ENCODE assay signal across 10 cellular contexts in the genomic region with DNA sequence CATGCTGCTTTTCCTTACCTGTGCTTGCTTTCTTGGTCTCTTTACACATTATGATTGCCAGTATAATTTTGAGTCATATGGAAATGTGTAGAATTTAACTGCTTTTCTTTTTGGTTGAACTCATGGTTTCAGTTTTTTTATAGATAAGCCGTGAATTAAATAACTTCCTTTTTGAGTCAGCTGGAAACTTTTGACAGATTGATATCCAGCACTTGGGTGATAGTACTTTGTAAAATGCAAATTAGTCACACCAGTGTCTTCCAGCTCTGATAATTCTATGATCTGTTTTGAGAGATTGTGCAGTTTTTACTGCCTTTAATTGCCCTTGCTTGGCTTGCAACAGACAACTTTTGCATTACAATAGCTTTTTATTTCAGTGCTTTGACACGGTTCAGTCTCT.
DNase-seq lines count a peak whose midpoint lies in the region; ATAC-seq and TF ChIP-seq lines count a peak whose summit lies in the region.
"Had no signal": no experiment of that assay in that cellular context is flagged by ENCODE, and none has a peak within 500 bp of the region (broad histone marks: within the 10 kb centered on the region; RNA-seq: fewer than 3 reads in every experiment).

No MANE protein-coding gene starts in this region.

- H3K4me3 ChIP-seq in GM23338 (no peak overlapping the region), uterus (no peak overlapping the region), trophoblast cell (ENCODE audit: low read depth, low read length) (no peak overlapping the region)

- no peak overlapping the region for H4K91ac ChIP-seq in trophoblast cell (ENCODE audit: low read depth, low read length)

- H3K9me3 Mint-ChIP-seq in natural killer cell: no peaks in the 10 kb centered on the region
- H3K9me3 Mint-ChIP-seq in GM23338: no peaks in the 10 kb centered on the region

- H3K27ac Mint-ChIP-seq in natural killer cell: peak overlapping the region; percentile 68 to 78
- H3K27ac Mint-ChIP-seq in GM23338: no peak overlapping the region

- no peak overlapping the region for H3K4ac ChIP-seq in trophoblast cell (ENCODE audit: low read depth, low read length)

- H3K4me1 ChIP-seq in GM23338 (ENCODE audit: insufficient read depth): peaks cover 25% of the 10 kb centered on the region
- no peaks in the 10 kb centered on the region for H3K4me1 ChIP-seq in uterus
- H3K4me1 ChIP-seq in trophoblast cell (ENCODE audit: control insufficient read depth in 1 of 2, insufficient read depth in 2 of 2, low read length in 2 of 2): no peaks in the 10 kb centered on the region

- H2BK12ac ChIP-seq in trophoblast cell (ENCODE audit: low read length): no peak overlapping the region

- H3K4me2 ChIP-seq in GM23338: no peak overlapping the region
- no peak overlapping the region for H3K4me2 ChIP-seq in trophoblast cell (ENCODE audit: low read length)

- no peaks in the 10 kb centered on the region for H3K9me3 ChIP-seq in uterus
- no peaks in the 10 kb centered on the region for H3K9me3 ChIP-seq in trophoblast cell (ENCODE audit: insufficient read depth, low read depth, low read length)

- H4K8ac ChIP-seq in trophoblast cell (ENCODE audit: low read depth, low read length): no peak overlapping the region

- WGBS in trophoblast cell (ENCODE audit: extremely low coverage, insufficient coverage, insufficient read length): no CpG with 5 or more reads among the region's 2 CpGs

- H4K20me1 ChIP-seq in GM23338 (replicated peaks; ENCODE audit: insufficient read depth): no peaks in the 10 kb centered on the region

- H2AK5ac ChIP-seq in trophoblast cell (ENCODE audit: low read length): no peak overlapping the region

- no peaks in the 10 kb centered on the region for H3F3A ChIP-seq in GM23338 (replicated peaks; ENCODE audit: low read depth)

- peaks cover 6% of the 10 kb centered on the region for H3K36me3 Mint-ChIP-seq in natural killer cell
- H3K36me3 Mint-ChIP-seq in GM23338 (ENCODE audit: low read depth): no peaks in the 10 kb centered on the region

- H2AFZ ChIP-seq in GM23338 (no peak overlapping the region), trophoblast cell (ENCODE audit: insufficient read depth, low read length, poor library complexity) (no peak overlapping the region)

- no peak overlapping the region for H2BK5ac ChIP-seq in trophoblast cell (ENCODE audit: low read depth, low read length, poor library complexity)

- DNase-seq in NCI-H526 (lab: John Stamatoyannopoulos, UW) (peak; percentile 31 to 66), natural killer cell (no peak), GM23338 (ENCODE audit: low spot score) (no peak), uterus (no peak), trophoblast cell (no peak), AG20443 (ENCODE audit: low spot score) (no peak)
- DNase-seq: PC-3 had no signal

- TF ChIP-seq CTCF in natural killer cell (IDR thresholded peaks at IDR 0.05): no peak
- no peak for TF ChIP-seq CTCF in GM23338 (conservative IDR thresholded peaks at IDR 0.05; ENCODE audit: low read depth in 2 of 2)
- no peak for TF ChIP-seq CTCF in uterus (IDR thresholded peaks at IDR 0.05)

- H3K27me3 Mint-ChIP-seq in natural killer cell (ENCODE audit: low read depth in 2 of 2) (no peaks in the 10 kb centered on the region), GM23338 (ENCODE audit: insufficient read depth, low read depth, poor library complexity) (no peaks in the 10 kb centered on the region)

- peaks cover 80 to 81% of the 10 kb centered on the region in 2 donors for H3K4me1 Mint-ChIP-seq in natural killer cell
- H3K4me1 Mint-ChIP-seq in GM23338: peaks cover 26% of the 10 kb centered on the region

- no peak overlapping the region for H3K18ac ChIP-seq in trophoblast cell (ENCODE audit: low read length)

- H4K12ac ChIP-seq in trophoblast cell (ENCODE audit: low read depth, low read length): no peak overlapping the region

- H3K79me1 ChIP-seq in trophoblast cell (ENCODE audit: low read length): no peaks in the 10 kb centered on the region

- no peak overlapping the region for H3K23ac ChIP-seq in trophoblast cell (ENCODE audit: low read length)

- ATAC-seq in GM19035 (IDR thresholded peaks at IDR 0.05; ENCODE audit: unreplicated experiment) (peak; percentile 80), HG02642 (IDR thresholded peaks at IDR 0.05; ENCODE audit: poor library complexity, unreplicated experiment) (peak; percentile 65), natural killer cell (peak in 2 of 3 donors; percentile 30 to 68), GM23338 (no peak)
- ATAC-seq: HCT116, PC-3 had no signal

- H3K9ac ChIP-seq in trophoblast cell (ENCODE audit: low read length): no peak overlapping the region

- peak overlapping the region; percentile 70 for H3K4me3 Mint-ChIP-seq in natural killer cell
- no peak overlapping the region for H3K4me3 Mint-ChIP-seq in GM23338

- no peaks in the 10 kb centered on the region for H3K79me2 ChIP-seq in GM23338 (replicated peaks; ENCODE audit: insufficient read depth)
- H3K79me2 ChIP-seq in trophoblast cell (ENCODE audit: control insufficient read depth, insufficient read depth, low read length, poor library complexity): peaks cover 1% of the 10 kb centered on the region

- H3K27ac ChIP-seq in GM23338 (ENCODE audit: low read depth): no peak overlapping the region
- H3K27ac ChIP-seq in uterus: no peak overlapping the region
- no peak overlapping the region for H3K27ac ChIP-seq in trophoblast cell (ENCODE audit: low read depth, low read length)

- H3K9me2 ChIP-seq in GM23338 (ENCODE audit: insufficient read depth): no peaks in the 10 kb centered on the region

- no peak overlapping the region for H3K14ac ChIP-seq in trophoblast cell (ENCODE audit: low read length)

- intact Hi-C loops in natural killer cell (cut with micrococcal nuclease) (no loop called here), uterus (cut with DNase I; ENCODE audit: low total_unique reads) (no loop called here)

- H3K27me3 ChIP-seq in GM23338 (ENCODE audit: insufficient read depth) (no peaks in the 10 kb centered on the region), uterus (no peaks in the 10 kb centered on the region), trophoblast cell (ENCODE audit: insufficient read depth, low read length) (no peaks in the 10 kb centered on the region)

- no peak overlapping the region for H2BK120ac ChIP-seq in trophoblast cell (ENCODE audit: insufficient read depth, low read length, poor library complexity)

- H3K36me3 ChIP-seq in GM23338 (ENCODE audit: insufficient read depth) (no peaks in the 10 kb centered on the region), uterus (no peaks in the 10 kb centered on the region), trophoblast cell (ENCODE audit: control insufficient read depth in 1 of 2, insufficient read depth in 2 of 2, low read length in 2 of 2) (no peaks in the 10 kb centered on the region)

- no peak for TF ChIP-seq POLR2A in uterus (IDR thresholded peaks at IDR 0.05)

TF ChIP-seq in GM23338, 12 proteins besides CTCF, POLR2A, EP300 and RAD21:
- TF ChIP-seq CREB1 (CRISPR knock-in tag; IDR thresholded peaks at IDR 0.05; ENCODE audit: low read depth) (no peak), STAT1 (IDR thresholded peaks at IDR 0.05; ENCODE audit: unreplicated experiment) (no peak), ZNF114 (CRISPR knock-in tag; IDR thresholded peaks at IDR 0.05) (no peak)
- TF ChIP-seq, protein P1, sequence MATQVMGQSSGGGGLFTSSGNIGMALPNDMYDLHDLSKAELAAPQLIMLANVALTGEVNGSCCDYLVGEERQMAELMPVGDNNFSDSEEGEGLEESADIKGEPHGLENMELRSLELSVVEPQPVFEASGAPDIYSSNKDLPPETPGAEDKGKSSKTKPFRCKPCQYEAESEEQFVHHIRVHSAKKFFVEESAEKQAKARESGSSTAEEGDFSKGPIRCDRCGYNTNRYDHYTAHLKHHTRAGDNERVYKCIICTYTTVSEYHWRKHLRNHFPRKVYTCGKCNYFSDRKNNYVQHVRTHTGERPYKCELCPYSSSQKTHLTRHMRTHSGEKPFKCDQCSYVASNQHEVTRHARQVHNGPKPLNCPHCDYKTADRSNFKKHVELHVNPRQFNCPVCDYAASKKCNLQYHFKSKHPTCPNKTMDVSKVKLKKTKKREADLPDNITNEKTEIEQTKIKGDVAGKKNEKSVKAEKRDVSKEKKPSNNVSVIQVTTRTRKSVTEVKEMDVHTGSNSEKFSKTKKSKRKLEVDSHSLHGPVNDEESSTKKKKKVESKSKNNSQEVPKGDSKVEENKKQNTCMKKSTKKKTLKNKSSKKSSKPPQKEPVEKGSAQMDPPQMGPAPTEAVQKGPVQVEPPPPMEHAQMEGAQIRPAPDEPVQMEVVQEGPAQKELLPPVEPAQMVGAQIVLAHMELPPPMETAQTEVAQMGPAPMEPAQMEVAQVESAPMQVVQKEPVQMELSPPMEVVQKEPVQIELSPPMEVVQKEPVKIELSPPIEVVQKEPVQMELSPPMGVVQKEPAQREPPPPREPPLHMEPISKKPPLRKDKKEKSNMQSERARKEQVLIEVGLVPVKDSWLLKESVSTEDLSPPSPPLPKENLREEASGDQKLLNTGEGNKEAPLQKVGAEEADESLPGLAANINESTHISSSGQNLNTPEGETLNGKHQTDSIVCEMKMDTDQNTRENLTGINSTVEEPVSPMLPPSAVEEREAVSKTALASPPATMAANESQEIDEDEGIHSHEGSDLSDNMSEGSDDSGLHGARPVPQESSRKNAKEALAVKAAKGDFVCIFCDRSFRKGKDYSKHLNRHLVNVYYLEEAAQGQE (IDR thresholded peaks at IDR 0.05; ENCODE audit: unreplicated experiment): no peak

Comparison
In these comparisons a context has a peak if more than half of its experiments do, and no peak if none do; other contexts are left out.
1. DNase-seq: peak in NCI-H526 (2 of 2); none in natural killer cell (single experiment), GM23338 (single experiment), uterus (0 of 2), trophoblast cell (0 of 2) and AG20443 (single experiment).